ENCODE assay signal across 15 cellular contexts in the genomic region with DNA sequence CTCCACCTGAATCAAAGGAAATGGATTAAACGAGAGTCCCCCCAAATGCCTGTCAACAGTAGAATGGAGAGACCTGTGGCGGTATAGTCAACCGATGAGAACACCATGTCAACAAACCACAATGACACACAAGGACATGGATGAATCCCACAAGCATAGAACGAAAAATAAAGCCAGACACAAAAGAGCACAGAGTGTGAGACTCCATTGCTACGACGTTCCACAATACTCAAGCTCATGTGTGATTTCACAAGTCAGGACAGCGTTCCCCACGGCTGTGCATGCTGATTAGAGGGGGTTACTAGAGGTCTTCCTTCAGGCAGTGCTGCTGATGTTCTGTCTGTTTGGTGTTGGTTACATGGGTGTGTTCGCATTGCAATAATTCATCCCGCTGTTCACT.
A peak's percentile ranks its signal among the peaks of the same experiment; 100 is the strongest.
DNase-seq lines count a peak whose midpoint lies in the region; TF ChIP-seq lines count a peak whose summit lies in the region.
"Had no signal": no experiment of that assay in that cellular context is flagged by ENCODE, and none has a peak within 500 bp of the region (broad histone marks: within the 10 kb centered on the region; RNA-seq: fewer than 3 reads in every experiment).

No MANE protein-coding gene starts in this region.

- H3K27ac ChIP-seq in coronary artery (no peak overlapping the region), skin epidermis (peak overlapping the region in 19 of 21 experiments; percentile 22 to 91 (median 77))
- H3K27ac ChIP-seq: lower lobe of right lung, thoracic aorta had no signal

- DNase-seq in MV-4-11 (lab: John Stamatoyannopoulos, UW) (peak; percentile 9), coronary artery (ENCODE audit: low spot score) (peak; percentile 43), KBM-7 (no peak), activated gamma-delta T cell treated with Interleukin-2 at 50 U/mL for 16 hours (no peak)
- DNase-seq: activated naive CD8-positive, alpha-beta T cell treated with anti-CD3 and anti-CD28 coated beads, Interleukin-2, amount 10 ng/mL, durations not matched to agents 7 days and 5 days; BE2C; effector CD4-positive, alpha-beta T cell; GDM1; glutamatergic neuron; lower lobe of right lung; MM.1S; NCI-H187 treated with DMSO at 0.1 percent for 48 hours; SHP77 had no signal

- in situ Hi-C loops in KBM-7 (cut with MboI; ENCODE audit: low pct_unique_long_range_greater_than_20kb, low sequenced_read_pairs): no loop called here

- TF ChIP-seq CTCF in coronary artery (IDR thresholded peaks at IDR 0.05): no peak

- H3K4me3 ChIP-seq in coronary artery (no peak overlapping the region), skin epidermis (no peak overlapping the region)
- H3K4me3 ChIP-seq: lower lobe of right lung, thoracic aorta had no signal

Comparison
In these comparisons a context has a peak if more than half of its experiments do, and no peak if none do; other contexts are left out.
1. DNase-seq: peak in MV-4-11 (single experiment) and coronary artery (single experiment); none in KBM-7 (single experiment) and activated gamma-delta T cell treated with Interleukin-2 at 50 U/mL for 16 hours (single experiment).
2. H3K27ac ChIP-seq: peak in skin epidermis (19 of 21); none in coronary artery (0 of 2).